In genomic region chr10:4763513-4763912, GRCh38 we compare ENCODE assay signal across 22 cellular contexts.
DNase-seq lines count a peak whose midpoint lies in the region; ATAC-seq and TF ChIP-seq lines count a peak whose summit lies in the region.
"Had no signal": no experiment of that assay in that cellular context is flagged by ENCODE, and none has a peak within 500 bp of the region (broad histone marks: within the 10 kb centered on the region; RNA-seq: fewer than 3 reads in every experiment).

No MANE protein-coding gene starts in this region.

- POLR2A ChIA-PET in HCT116 (lab: Charles Lee), result interaction anchor here (0.8 to 1.0 kb wide), 2 partner anchors 38 to 1566 kb away, joined by 3 read pairs; no protein-coding TSS in a partner anchor

- H3K27ac ChIP-seq in HCT116 (ENCODE audit: low read depth, low read length), result no peak overlapping the region
- H3K27ac ChIP-seq in vagina, result peak overlapping the region; percentile 44
- no peak overlapping the region for H3K27ac ChIP-seq in ascending aorta
- H3K27ac ChIP-seq: HL-60, pancreas, thyroid gland had no signal

- DNase-seq in HCT116 (ENCODE audit: low read depth, low spot score) (no peak), fibroblast of the aortic adventitia (ENCODE audit: low read depth) (no peak), vagina (ENCODE audit: extremely low spot score in 2 of 2) (no peak), ascending aorta (ENCODE audit: low spot score in 2 of 2) (no peak), G401 (ENCODE audit: low spot score) (no peak)
- DNase-seq: activated CD4-positive, alpha-beta T cell treated with anti-CD3 and anti-CD28 coated beads, Interleukin-2, amount 10 ng/mL, durations not matched to agents 7 days and 5 days; activated naive CD8-positive, alpha-beta T cell treated with anti-CD3 and anti-CD28 coated beads, Interleukin-2, amount 10 ng/mL, durations not matched to agents 7 days and 5 days; COR-L47; DND-41; MM.1S; natural killer cell; NCI-H146; NCI-H69; pancreas; SHP77; stimulated activated naive CD8-positive, alpha-beta T cell treated with anti-CD3 and anti-CD28 coated beads, Interleukin-15, Interleukin-2, amounts not matched to agents 100 U/mL and 50 U/mL, for 24 hours; T-helper 1 cell; thyroid gland had no signal

- H3K4me1 ChIP-seq in HCT116 (ENCODE audit: control insufficient read depth in 1 of 2, insufficient read depth in 2 of 2, low read length in 2 of 2), result peaks cover 0 to 41% of the 10 kb centered on the region in 2 experiments; a peak in 2 of 4 replicates
- peaks cover 11% of the 10 kb centered on the region for H3K4me1 ChIP-seq in vagina
- H3K4me1 ChIP-seq in ascending aorta, result peaks cover 0 to 3% of the 10 kb centered on the region in 2 donors
- H3K4me1 ChIP-seq: pancreas, thyroid gland had no signal

- TF ChIP-seq CTCF in HCT116 (IDR thresholded peaks at IDR 0.05 in 2 of 3, conservative IDR thresholded peaks at IDR 0.05 in 1 of 3; ENCODE audit: borderline replicate concordance in 1 of 3, insufficient read depth in 1 of 3, low read depth in 2 of 3, low read length in 2 of 3), result no peak
- TF ChIP-seq CTCF in WI38 (IDR thresholded peaks at IDR 0.05; ENCODE audit: low read depth, low read length), result no peak
- no peak for TF ChIP-seq CTCF in fibroblast of the aortic adventitia (IDR thresholded peaks at IDR 0.05; ENCODE audit: insufficient read depth, low read length)
- no peak for TF ChIP-seq CTCF in vagina (IDR thresholded peaks at IDR 0.05)
- no peak for TF ChIP-seq CTCF in ascending aorta (IDR thresholded peaks at IDR 0.05)

- H3K27me3 ChIP-seq in HCT116 (ENCODE audit: insufficient read depth, low read length) (no peaks in the 10 kb centered on the region), vagina (no peaks in the 10 kb centered on the region), ascending aorta (no peaks in the 10 kb centered on the region)
- H3K27me3 ChIP-seq: thyroid gland had no signal

- no TSS peak for BruUV-seq in HCT116 (replicated peaks; lab: Mats Ljungman, UMichigan)

- H2AFZ ChIP-seq in HCT116 (ENCODE audit: low read depth, low read length, poor library complexity, severe bottlenecking), result peak overlapping the region; percentile 2

- RAD21 ChIA-PET in HCT116 (lab: Charles Lee; ENCODE audit: low non-redundant PET in 1 of 2, low total read pairs in 2 of 2, uncharacterized antibody in 2 of 2, unreplicated experiment in 2 of 2), result no interaction called here

- CTCF ChIA-PET in HCT116 (lab: Charles Lee), result interaction anchor here (0.9 kb wide), 1 partner anchor 107 kb away, joined by 4 read pairs; no protein-coding TSS in a partner anchor

- in situ Hi-C loops in G401 (cut with HindIII; ENCODE audit: low sequenced_read_pairs), result no loop called here

- TF ChIP-seq POLR2A in HCT116 (IDR thresholded peaks at IDR 0.05; ENCODE audit: borderline replicate concordance, extremely low read depth, insufficient read depth, insufficient read length) (no peak), vagina (IDR thresholded peaks at IDR 0.05) (no peak)

- 0 out of 2 replicates have a peak overlapping the region, but pooled peaks have one; percentile 1 for H3K4me2 ChIP-seq in HCT116 (ENCODE audit: low read length)

- no peak for TF ChIP-seq RAD21 in HCT116 (IDR thresholded peaks at IDR 0.05; ENCODE audit: low read depth)

- no peaks in the 10 kb centered on the region for H3K36me3 ChIP-seq in HCT116 (ENCODE audit: control insufficient read depth in 1 of 2, insufficient read depth in 2 of 2, low read length in 2 of 2)
- no peaks in the 10 kb centered on the region for H3K36me3 ChIP-seq in vagina
- H3K36me3 ChIP-seq in ascending aorta, result no peaks in the 10 kb centered on the region
- H3K36me3 ChIP-seq: pancreas, thyroid gland had no signal

- H3K79me2 ChIP-seq in HCT116 (ENCODE audit: insufficient read depth, low read length), result no peaks in the 10 kb centered on the region

- no peaks in the 10 kb centered on the region for H3K9me2 ChIP-seq in HCT116 (ENCODE audit: insufficient read depth)

- ATAC-seq in HCT116 (no peak), HG03280 (IDR thresholded peaks at IDR 0.05; ENCODE audit: unreplicated experiment) (no peak)
- ATAC-seq: natural killer cell; pancreas; sciatic nerve; stimulated activated naive CD8-positive, alpha-beta T cell treated with anti-CD3 and anti-CD28 coated beads, Interleukin-15, Interleukin-2, amounts not matched to agents 100 U/mL and 50 U/mL, for 24 hours had no signal

- H3K4me3 ChIP-seq in HCT116 (replicated peaks in 1 of 2; ENCODE audit: low read depth in 1 of 2, low read length in 2 of 2) (no peak overlapping the region), WI38 (ENCODE audit: low read depth, low read length) (peak overlapping the region; percentile 54), fibroblast of the aortic adventitia (ENCODE audit: low read depth, low read length) (peak overlapping the region; percentile 19), vagina (no peak overlapping the region), ascending aorta (no peak overlapping the region)
- H3K4me3 ChIP-seq: pancreas, thyroid gland had no signal

- no peak overlapping the region for H3K9ac ChIP-seq in HCT116 (ENCODE audit: low read length)

- intact Hi-C loops in HCT116 (cut with micrococcal nuclease), result no loop called here
- intact Hi-C loops in vagina (cut with DNase I), result no loop called here
- intact Hi-C loops in ascending aorta (cut with DNase I), result loop anchor here (10.0 kb wide), 2 partner anchors 699 to 879 kb away; no protein-coding TSS in a partner anchor

- no peaks in the 10 kb centered on the region for H3K9me3 ChIP-seq in HCT116 (ENCODE audit: control insufficient read depth in 1 of 2, insufficient read depth in 1 of 2, low read depth in 1 of 2, low read length in 2 of 2)
- no peaks in the 10 kb centered on the region for H3K9me3 ChIP-seq in vagina
- H3K9me3 ChIP-seq in ascending aorta, result no peaks in the 10 kb centered on the region
- H3K9me3 ChIP-seq: pancreas, thyroid gland had no signal

- no peaks in the 10 kb centered on the region for H4K20me1 ChIP-seq in HCT116 (ENCODE audit: insufficient read depth)

TF ChIP-seq in HCT116, 20 proteins besides CTCF, POLR2A, EP300 and RAD21:
- TF ChIP-seq POLR2AphosphoS5 (IDR thresholded peaks at IDR 0.05; ENCODE audit: low read depth, low read length) (no peak), TCF7L2 (IDR thresholded peaks at IDR 0.05; ENCODE audit: borderline replicate concordance, extremely low read depth, insufficient read depth, insufficient read length) (no peak), EGR1 (IDR thresholded peaks at IDR 0.05; ENCODE audit: low read depth) (no peak), ELF1 (IDR thresholded peaks at IDR 0.05; ENCODE audit: borderline replicate concordance, low read depth) (no peak)
TF ChIP-seq in HCT116: peak in this region for 0.

Comparison
In these comparisons a context has a peak if more than half of its experiments do, and no peak if none do; other contexts are left out.
1. H3K4me3 ChIP-seq: peak in WI38 (single experiment) and fibroblast of the aortic adventitia (single experiment); none in HCT116 (0 of 2), vagina (0 of 2) and ascending aorta (0 of 2).